ENCODE assay signal across 23 cellular contexts in the genomic region with DNA sequence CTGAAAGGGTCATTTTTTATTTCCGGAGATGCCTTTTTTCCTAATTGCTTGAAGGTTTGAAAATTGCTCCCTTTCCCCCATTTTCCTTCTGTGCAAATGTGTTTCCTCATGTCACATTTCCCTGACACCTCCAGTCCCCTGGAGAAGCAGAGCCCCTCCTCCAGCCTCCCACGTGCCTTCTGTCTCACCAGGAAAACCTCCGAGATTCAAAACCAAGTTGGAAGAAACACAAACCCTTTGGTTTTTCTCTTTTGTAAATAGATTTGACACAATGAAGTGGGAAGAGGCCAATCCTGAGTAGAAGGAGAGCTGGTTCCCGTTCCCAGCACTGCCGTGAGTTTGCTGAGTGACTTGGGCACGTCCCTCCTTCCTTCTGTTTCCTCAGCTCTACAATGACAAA.
DNase-seq lines count a peak whose midpoint lies in the region; ATAC-seq, FAIRE-seq and TF ChIP-seq lines count a peak whose summit lies in the region.
"Had no signal": no experiment of that assay in that cellular context is flagged by ENCODE, and none has a peak within 500 bp of the region (broad histone marks: within the 10 kb centered on the region; RNA-seq: fewer than 3 reads in every experiment).

No MANE protein-coding gene starts in this region.

- peaks cover 8% of the 10 kb centered on the region for H3F3A ChIP-seq in smooth muscle cell (ENCODE audit: low read depth)

- H3K9me3 Mint-ChIP-seq in astrocyte (ENCODE audit: unreplicated experiment): peaks cover 3% of the 10 kb centered on the region
- no peaks in the 10 kb centered on the region for H3K9me3 Mint-ChIP-seq in neural crest cell

- no peak overlapping the region for H3K9ac ChIP-seq in astrocyte (ENCODE audit: low read length)
- H3K9ac ChIP-seq in smooth muscle cell (ENCODE audit: low read depth): no peak overlapping the region
- H3K9ac ChIP-seq: GM23248, KMS-11 had no signal

- H3K4me2 ChIP-seq in astrocyte (ENCODE audit: low read length) (no peak overlapping the region), smooth muscle cell (peak overlapping the region; percentile 69)
- H3K4me2 ChIP-seq: KMS-11 had no signal

- H3K36me3 ChIP-seq in astrocyte (ENCODE audit: insufficient read depth, low read length): no peaks in the 10 kb centered on the region
- no peaks in the 10 kb centered on the region for H3K36me3 ChIP-seq in smooth muscle cell (ENCODE audit: low read depth)
- H3K36me3 ChIP-seq: Peyer's patch had no signal

- H3K4me3 ChIP-seq in astrocyte (ENCODE audit: insufficient read depth, low read depth, low read length): no peak overlapping the region
- H3K4me3 ChIP-seq in smooth muscle cell: no peak overlapping the region
- H3K4me3 ChIP-seq: GM23248, Peyer's patch had no signal

- H3K27me3 Mint-ChIP-seq in astrocyte (ENCODE audit: low read depth, unreplicated experiment) (peaks cover 17% of the 10 kb centered on the region), neural crest cell (ENCODE audit: low read depth) (no peaks in the 10 kb centered on the region)

- FAIRE-seq in astrocyte (lab: Jason Lieb, UNC): no peak
- FAIRE-seq: A204.1, G401.6, GM12892 had no signal

- H3K9me3 ChIP-seq in astrocyte (ENCODE audit: insufficient read depth, low read depth, low read length) (no peaks in the 10 kb centered on the region), smooth muscle cell (replicated peaks; ENCODE audit: low read depth) (no peaks in the 10 kb centered on the region)
- H3K9me3 ChIP-seq: Peyer's patch had no signal

- H3K4me3 Mint-ChIP-seq in astrocyte (ENCODE audit: unreplicated experiment) (no peak overlapping the region), neural crest cell (peak overlapping the region; percentile 23)
- H3K4me3 Mint-ChIP-seq: CD8-positive, alpha-beta memory T cell had no signal

- H3K4me1 ChIP-seq in astrocyte (ENCODE audit: insufficient read depth, low read length) (no peaks in the 10 kb centered on the region), smooth muscle cell (ENCODE audit: low read depth) (peaks cover 27% of the 10 kb centered on the region)
- H3K4me1 ChIP-seq: Peyer's patch had no signal

- H3K27ac ChIP-seq in astrocyte (ENCODE audit: low read depth, low read length) (no peak overlapping the region), smooth muscle cell (ENCODE audit: low read depth) (peak overlapping the region; percentile 79)
- H3K27ac ChIP-seq: C4-2B, GM23248, KMS-11, Peyer's patch had no signal

- H3K36me3 Mint-ChIP-seq in astrocyte (ENCODE audit: low read depth, unreplicated experiment): no peaks in the 10 kb centered on the region
- H3K36me3 Mint-ChIP-seq in neural crest cell (ENCODE audit: low read depth): no peaks in the 10 kb centered on the region
- H3K36me3 Mint-ChIP-seq: CD8-positive, alpha-beta memory T cell had no signal

- no peak for DNase-seq in astrocyte (ENCODE audit: low read depth)
- DNase-seq in head of caudate nucleus: peak in 31 of 42 donors; percentile 18 to 72 (median 48)
- no peak for DNase-seq in neural crest cell (ENCODE audit: low read depth, low spot score)
- no peak for DNase-seq in smooth muscle cell (lab: John Stamatoyannopoulos, UW; ENCODE audit: unreplicated experiment)
- DNase-seq in T1000 (lab: John Stamatoyannopoulos, UW): no peak
- DNase-seq: Calu3; CD8-positive, alpha-beta memory T cell; GM23248; HCEC 1CT; IMR-90; NCI-H1105 treated with DMSO at 0.1 percent for 48 hours; NCI-H1694; NCI-H2081 treated with DMSO at 0.1 percent for 48 hours; NCI-H2171 treated with DMSO at 0.1 percent for 48 hours; NCI-H524 treated with DMSO at 0.1 percent for 48 hours; Peyer's patch had no signal

- H2AFZ ChIP-seq in astrocyte (ENCODE audit: low read depth, low read length): no peak overlapping the region
- H2AFZ ChIP-seq in smooth muscle cell (ENCODE audit: low read depth): peak overlapping the region; percentile 89
- H2AFZ ChIP-seq: GM23248 had no signal

- H3K79me2 ChIP-seq in astrocyte (ENCODE audit: insufficient read depth, low read length): no peaks in the 10 kb centered on the region
- H3K79me2 ChIP-seq in smooth muscle cell (ENCODE audit: low read depth): no peaks in the 10 kb centered on the region

- ATAC-seq in HG02885 (IDR thresholded peaks at IDR 0.05; ENCODE audit: poor library complexity, unreplicated experiment): no peak
- ATAC-seq in HG02973 (IDR thresholded peaks at IDR 0.05; ENCODE audit: unreplicated experiment): no peak

- WGBS in smooth muscle cell (ENCODE audit: low lambda C conversion rate): 26% methylated on average over 6 of the region's 6 CpGs

- H3K27ac Mint-ChIP-seq in astrocyte (ENCODE audit: unreplicated experiment): peak overlapping the region; percentile 3
- peak overlapping the region; percentile 76 for H3K27ac Mint-ChIP-seq in neural crest cell (ENCODE audit: unreplicated experiment)
- H3K27ac Mint-ChIP-seq: CD8-positive, alpha-beta memory T cell had no signal

- TF ChIP-seq CTCF in astrocyte (IDR thresholded peaks at IDR 0.05; ENCODE audit: insufficient read depth, low read depth, low read length) (no peak), neural crest cell (conservative IDR thresholded peaks at IDR 0.05) (no peak), smooth muscle cell (IDR thresholded peaks at IDR 0.05; ENCODE audit: borderline replicate concordance, insufficient read depth, poor library complexity, severe bottlenecking) (no peak)

- intact Hi-C loops in head of caudate nucleus (cut with DNase I): no loop called here

- H3K4me1 Mint-ChIP-seq in astrocyte (ENCODE audit: low read depth, unreplicated experiment) (peaks cover 23% of the 10 kb centered on the region), neural crest cell (peaks cover 80% of the 10 kb centered on the region)
- H3K4me1 Mint-ChIP-seq: CD8-positive, alpha-beta memory T cell had no signal

- H3K27me3 ChIP-seq in astrocyte (ENCODE audit: insufficient read depth, low read length) (no peaks in the 10 kb centered on the region), smooth muscle cell (ENCODE audit: low read depth) (no peaks in the 10 kb centered on the region)
- H3K27me3 ChIP-seq: Peyer's patch had no signal

- H4K20me1 ChIP-seq in astrocyte (ENCODE audit: insufficient read depth, low read length) (no peaks in the 10 kb centered on the region), smooth muscle cell (ENCODE audit: low read depth) (no peaks in the 10 kb centered on the region)

Comparison
In these comparisons a context has a peak if more than half of its experiments do, and no peak if none do; other contexts are left out.
1. DNase-seq: peak in head of caudate nucleus (31 of 42); none in astrocyte (single experiment), neural crest cell (single experiment), smooth muscle cell (single experiment) and T1000 (single experiment).